Comparison of ENCODE assay signal across 17 cellular contexts in genomic region chr2:31286961-31287550, GRCh38. TPM values are rescaled to one million over a fixed set of nuclear protein-coding genes. Genes with fewer than 3 reads are reported as not detected.
DNase-seq lines count a peak whose midpoint lies in the region; ATAC-seq, FAIRE-seq and TF ChIP-seq lines count a peak whose summit lies in the region.
"Had no signal": no experiment of that assay in that cellular context is flagged by ENCODE, and none has a peak within 500 bp of the region (broad histone marks: within the 10 kb centered on the region; RNA-seq: fewer than 3 reads in every experiment).

No MANE protein-coding gene starts in this region.

- TF ChIP-seq CTCF in fibroblast of pulmonary artery (IDR thresholded peaks at IDR 0.05; ENCODE audit: low read length, missing control alignments): no peak
- no peak for TF ChIP-seq CTCF in CD8-positive, alpha-beta T cell (IDR thresholded peaks at IDR 0.05)

- H3K27me3 ChIP-seq in small intestine (ENCODE audit: control insufficient read depth in 2 of 2, insufficient read depth in 2 of 2, low read length in 2 of 2): no peaks in the 10 kb centered on the region
- no peaks in the 10 kb centered on the region for H3K27me3 ChIP-seq in CD8-positive, alpha-beta T cell (ENCODE audit: insufficient read depth, low read length)
- H3K27me3 ChIP-seq: thyroid gland had no signal

- ATAC-seq in CD8-positive, alpha-beta T cell: no peak
- ATAC-seq: GM12878, Panc1 had no signal

- DNase-seq in H4 (ENCODE audit: low spot score): peak; percentile 25
- DNase-seq in SW 1271 (lab: John Stamatoyannopoulos, UW): peak; percentile 40 to 67
- DNase-seq in fibroblast of pulmonary artery (ENCODE audit: low read depth): peak; percentile 23
- peak; percentile 31 for DNase-seq in small intestine
- no peak for DNase-seq in HT-29 (ENCODE audit: low spot score)
- DNase-seq in CD8-positive, alpha-beta T cell: no peak
- no peak for DNase-seq in NCI-H1694 treated with DMSO at 0.1 percent for 48 hours (lab: John Stamatoyannopoulos, UW)
- DNase-seq: C1 segment of cervical spinal cord; H9; NCI-H187; occipital lobe; right cardiac atrium; stimulated activated naive CD4-positive, alpha-beta T cell treated with Interleukin-2 at 50 U/mL for 16 hours; thyroid gland had no signal

- no peaks in the 10 kb centered on the region for H3K36me3 ChIP-seq in small intestine (ENCODE audit: control insufficient read depth in 2 of 2, insufficient read depth in 2 of 2, low read length in 2 of 2)
- no peaks in the 10 kb centered on the region for H3K36me3 ChIP-seq in CD8-positive, alpha-beta T cell (ENCODE audit: insufficient read depth, low read length)
- H3K36me3 ChIP-seq: thyroid gland had no signal

- no peak overlapping the region for H3K27ac Mint-ChIP-seq in CD8-positive, alpha-beta T cell

- no peaks in the 10 kb centered on the region for H3K9me3 Mint-ChIP-seq in CD8-positive, alpha-beta T cell

- H3K9me3 ChIP-seq in small intestine (ENCODE audit: control insufficient read depth, low read depth): no peaks in the 10 kb centered on the region
- no peaks in the 10 kb centered on the region for H3K9me3 ChIP-seq in CD8-positive, alpha-beta T cell (ENCODE audit: low read length)
- H3K9me3 ChIP-seq: thyroid gland had no signal

- H3K4me3 ChIP-seq in fibroblast of pulmonary artery (replicated peaks; ENCODE audit: low read depth, low read length) (no peak overlapping the region), small intestine (ENCODE audit: low read depth in 1 of 2, low read length in 2 of 2) (no peak overlapping the region)
- H3K4me3 ChIP-seq in CD8-positive, alpha-beta T cell (ENCODE audit: low read depth, low read length): no peak overlapping the region
- H3K4me3 ChIP-seq: GM12878, thyroid gland had no signal

- 77 to 82% (median 79%) methylated on average over 5 of the region's 5 CpGs for WGBS in small intestine, 3 donors

- no peak overlapping the region for H3K27ac ChIP-seq in small intestine (ENCODE audit: low read depth in 1 of 2, low read length in 1 of 2)
- H3K27ac ChIP-seq in CD8-positive, alpha-beta T cell (ENCODE audit: low read depth, low read length): no peak overlapping the region
- H3K27ac ChIP-seq: epithelial cell of prostate, thyroid gland had no signal

- POLR2A ChIA-PET in CD8-positive, alpha-beta T cell (lab: Charles Lee): no interaction called here

- FAIRE-seq in small intestine (lab: Jason Lieb, UNC): no peak
- FAIRE-seq: GM12878 had no signal

- no peaks in the 10 kb centered on the region for H3K36me3 Mint-ChIP-seq in CD8-positive, alpha-beta T cell

- no peaks in the 10 kb centered on the region for H3K27me3 Mint-ChIP-seq in CD8-positive, alpha-beta T cell (ENCODE audit: low read depth)

- H3K4me3 Mint-ChIP-seq in CD8-positive, alpha-beta T cell: no peak overlapping the region
- H3K4me3 Mint-ChIP-seq: H9 had no signal

- intact Hi-C loops in CD8-positive, alpha-beta T cell (cut with DNase I, micrococcal nuclease): no loop called here

- H3K4me1 Mint-ChIP-seq in CD8-positive, alpha-beta T cell (ENCODE audit: low read depth): no peaks in the 10 kb centered on the region

- CTCF ChIA-PET in CD8-positive, alpha-beta T cell (lab: Charles Lee): interaction anchor here (1.2 kb wide), 1 partner anchor 12 kb away, joined by 3 read pairs; no protein-coding TSS in a partner anchor

- H3K4me1 ChIP-seq in small intestine (ENCODE audit: control insufficient read depth in 2 of 2, insufficient read depth in 1 of 2, low read depth in 1 of 2, low read length in 1 of 2): no peaks in the 10 kb centered on the region
- no peaks in the 10 kb centered on the region for H3K4me1 ChIP-seq in CD8-positive, alpha-beta T cell (ENCODE audit: insufficient read depth, low read length)
- H3K4me1 ChIP-seq: thyroid gland had no signal

RNA-seq across cellular contexts. Expression of gene EHD3, which starts 53.1 kb away (rescaled TPM):
- 4.6 and 5.1 TPM in 2 replicates for total RNA-seq in H4 (2014; rRNA removed; shearing (Covaris generic))
- polyA plus RNA-seq in small intestine: 1 to 10 TPM in 2 of 3 donors, under 1 TPM in 1; 0.22 to 2.7 (median 1.1) TPM
- not detected in 2 replicates for total RNA-seq in HT-29 (2014; rRNA removed; shearing (Covaris generic))
- total RNA-seq in CD8-positive, alpha-beta T cell: under 1 TPM; 0.81 to 0.95 TPM

Comparison
In these comparisons a context has a peak if more than half of its experiments do, and no peak if none do; other contexts are left out.
1. DNase-seq: peak in H4 (single experiment), SW 1271 (2 of 2), fibroblast of pulmonary artery (single experiment) and small intestine (single experiment); none in HT-29 (single experiment), CD8-positive, alpha-beta T cell (0 of 7) and NCI-H1694 treated with DMSO at 0.1 percent for 48 hours (single experiment).